ENCODE assay signal across 28 cellular contexts in genomic region chr1:87586501-87586900, GRCh38.
"Had no signal": no experiment of that assay in that cellular context is flagged by ENCODE, and none has a peak within 500 bp of the region (broad histone marks: within the 10 kb centered on the region; RNA-seq: fewer than 3 reads in every experiment).

No MANE protein-coding gene starts in this region.

- H3K27ac Mint-ChIP-seq: stimulated activated effector memory CD8-positive, alpha-beta T cell treated with anti-CD3 and anti-CD28 coated beads, Interleukin-12 subunit alpha, Interleukin-12 subunit beta, amount 100 ng/mL, for 72 hours; stimulated activated naive B cell treated with anti-CD40 and anti-IgM and Interleukin-4, amounts not matched to agents 10 μg/mL and 1 μg/mL and 100 μg/mL, for 72 hours; stimulated activated naive CD8-positive, alpha-beta T cell treated with anti-CD3 and anti-CD28 coated beads, Interleukin-15, amount 100 ng/mL, for 72 hours; stimulated activated naive CD8-positive, alpha-beta T cell treated with anti-CD3 and anti-CD28 coated beads, Interleukin-15, Interleukin-2, amounts not matched to agents 100 ng/mL and 50 ng/mL, for 24 hours; type B pancreatic cell had no signal

- H3K4me1 Mint-ChIP-seq: stimulated activated effector memory CD8-positive, alpha-beta T cell treated with anti-CD3 and anti-CD28 coated beads, Interleukin-12 subunit alpha, Interleukin-12 subunit beta, amount 100 ng/mL, for 72 hours; stimulated activated naive CD8-positive, alpha-beta T cell treated with anti-CD3 and anti-CD28 coated beads, Interleukin-15, amount 100 ng/mL, for 72 hours had no signal

- H3K4me3 ChIP-seq: stomach, suprapubic skin, testis, thoracic aorta, thyroid gland, tibial artery, tibial nerve, transverse colon, upper lobe of left lung, upper lobe of right lung, uterus, vagina had no signal

- H3K36me3 Mint-ChIP-seq: stimulated activated effector memory CD8-positive, alpha-beta T cell treated with anti-CD3 and anti-CD28 coated beads, Interleukin-12 subunit alpha, Interleukin-12 subunit beta, amount 100 ng/mL, for 72 hours; stimulated activated memory B cell treated with anti-CD40 and anti-IgM and Interleukin-4, amounts not matched to agents 10 μg/mL and 1 μg/mL and 100 μg/mL, for 72 hours; stimulated activated naive B cell treated with anti-CD40 and anti-IgM and Interleukin-4, amounts not matched to agents 10 μg/mL and 1 μg/mL and 100 μg/mL, for 72 hours; type B pancreatic cell had no signal

- H3K27me3 ChIP-seq: stomach, suprapubic skin, testis, thyroid gland, tibial artery, tibial nerve, transverse colon, upper lobe of left lung, upper lobe of right lung, uterus, vagina had no signal

- H3K36me3 ChIP-seq: stomach, suprapubic skin, thoracic aorta, thyroid gland, tibial artery, tibial nerve, transverse colon, upper lobe of left lung, upper lobe of right lung, uterus, vagina had no signal

- H3K4me1 ChIP-seq: tibial artery, tibial nerve, upper lobe of left lung, upper lobe of right lung, uterus had no signal

- H3K9me3 Mint-ChIP-seq: stimulated activated effector memory CD8-positive, alpha-beta T cell treated with anti-CD3 and anti-CD28 coated beads, Interleukin-12 subunit alpha, Interleukin-12 subunit beta, amount 100 ng/mL, for 72 hours; stimulated activated memory B cell treated with anti-CD40 and anti-IgM and Interleukin-4, amounts not matched to agents 10 μg/mL and 1 μg/mL and 100 μg/mL, for 72 hours; stimulated activated naive B cell treated with anti-CD40 and anti-IgM and Interleukin-4, amounts not matched to agents 10 μg/mL and 1 μg/mL and 100 μg/mL, for 72 hours; stimulated activated naive CD8-positive, alpha-beta T cell treated with anti-CD3 and anti-CD28 coated beads, Interleukin-15, amount 100 ng/mL, for 72 hours; stimulated activated naive CD8-positive, alpha-beta T cell treated with anti-CD3 and anti-CD28 coated beads, Interleukin-15, Interleukin-2, amounts not matched to agents 100 ng/mL and 50 ng/mL, for 24 hours; type B pancreatic cell had no signal

- H3K9me3 ChIP-seq: stomach, suprapubic skin, testis, thoracic aorta, thyroid gland, tibial artery, tibial nerve, transverse colon, upper lobe of left lung, upper lobe of right lung, uterus, vagina had no signal

- H3K27me3 Mint-ChIP-seq: stimulated activated memory B cell treated with anti-CD40 and anti-IgM and Interleukin-4, amounts not matched to agents 10 μg/mL and 1 μg/mL and 100 μg/mL, for 72 hours; stimulated activated naive B cell treated with anti-CD40 and anti-IgM and Interleukin-4, amounts not matched to agents 10 μg/mL and 1 μg/mL and 100 μg/mL, for 72 hours; type B pancreatic cell had no signal

- H3K4me3 Mint-ChIP-seq: stimulated activated effector memory CD8-positive, alpha-beta T cell treated with anti-CD3 and anti-CD28 coated beads, Interleukin-12 subunit alpha, Interleukin-12 subunit beta, amount 100 ng/mL, for 72 hours; stimulated activated memory B cell treated with anti-CD40 and anti-IgM and Interleukin-4, amounts not matched to agents 10 μg/mL and 1 μg/mL and 100 μg/mL, for 72 hours; stimulated activated naive CD8-positive, alpha-beta T cell treated with anti-CD3 and anti-CD28 coated beads, Interleukin-15, amount 100 ng/mL, for 72 hours; stimulated activated naive CD8-positive, alpha-beta T cell treated with anti-CD3 and anti-CD28 coated beads, Interleukin-15, Interleukin-2, amounts not matched to agents 100 ng/mL and 50 ng/mL, for 24 hours; type B pancreatic cell had no signal

- ATAC-seq: stimulated activated effector memory CD8-positive, alpha-beta T cell treated with anti-CD3 and anti-CD28 coated beads, Interleukin-12 subunit alpha, Interleukin-12 subunit beta, amount 100 ng/mL, for 72 hours; stimulated activated memory B cell treated with anti-CD40 and anti-IgM and Interleukin-4, amounts not matched to agents 10 μg/mL and 1 μg/mL and 100 μg/mL, for 72 hours; stimulated activated naive B cell treated with anti-CD40 and anti-IgM and Interleukin-4, amounts not matched to agents 10 μg/mL and 1 μg/mL and 100 μg/mL, for 72 hours; stimulated activated naive CD8-positive, alpha-beta T cell treated with anti-CD3 and anti-CD28 coated beads, Interleukin-15, amount 100 ng/mL, for 72 hours; stimulated activated naive CD8-positive, alpha-beta T cell treated with anti-CD3 and anti-CD28 coated beads, Interleukin-15, Interleukin-2, amounts not matched to agents 100 U/mL and 50 U/mL, for 24 hours; upper lobe of right lung had no signal

- DNase-seq: stimulated activated CD4-positive, alpha-beta T cell treated with anti-CD3 and anti-CD28 coated beads, Interleukin-2, amount 100 ng/mL, for 48 hours; stimulated activated CD4-positive, alpha-beta T cell treated with anti-CD3 and anti-CD28 coated beads, Interleukin-4, amount 100 ng/mL, for 1 hour; stimulated activated CD4-positive, alpha-beta T cell treated with anti-CD3 and anti-CD28 coated beads, Interleukin-4, amount 100 ng/mL, for 24 hours; stimulated activated CD4-positive, alpha-beta T cell treated with anti-CD3 and anti-CD28 coated beads, Interleukin-4, amount 100 ng/mL, for 4 hours; stimulated activated CD8-positive, alpha-beta memory T cell treated with anti-CD3 and anti-CD28 coated beads, Interleukin-4, amount 100 ng/mL, for 48 hours; stimulated activated naive B cell treated with anti-CD40 and anti-IgM and Interleukin-4, amounts not matched to agents 10 μg/mL and 1 μg/mL and 100 μg/mL, for 72 hours; stimulated activated naive CD4-positive, alpha-beta T cell; stimulated activated naive CD4-positive, alpha-beta T cell treated with Interleukin-2 at 50 U/mL for 16 hours; stimulated activated naive CD8-positive, alpha-beta T cell treated with anti-CD3 and anti-CD28 coated beads, Interleukin-15, amount 100 ng/mL, for 72 hours; stimulated activated naive CD8-positive, alpha-beta T cell treated with anti-CD3 and anti-CD28 coated beads, Interleukin-15, Interleukin-2, amounts not matched to agents 100 U/mL and 50 U/mL, for 24 hours; stomach; substantia nigra; testis; thyroid gland; tibial artery; transverse colon; trophoblast cell; upper lobe of left lung; upper lobe of right lung; uterus had no signal

- H3K27ac ChIP-seq: suprapubic skin, testis, thoracic aorta, thyroid gland, tibial artery, tibial nerve, upper lobe of left lung, upper lobe of right lung, uterus, vagina had no signal
